ENCODE assay signal across 26 cellular contexts in genomic region chr5:131945551-131945882, GRCh38. TPM values are rescaled to one million over a fixed set of nuclear protein-coding genes. Genes with fewer than 3 reads are reported as not detected.
A peak's percentile ranks its signal among the peaks of the same experiment; 100 is the strongest.
DNase-seq lines count a peak whose midpoint lies in the region; ATAC-seq and TF ChIP-seq lines count a peak whose summit lies in the region.
"Had no signal": no experiment of that assay in that cellular context is flagged by ENCODE, and none has a peak within 500 bp of the region (broad histone marks: within the 10 kb centered on the region; RNA-seq: fewer than 3 reads in every experiment).

A gene with protein sequence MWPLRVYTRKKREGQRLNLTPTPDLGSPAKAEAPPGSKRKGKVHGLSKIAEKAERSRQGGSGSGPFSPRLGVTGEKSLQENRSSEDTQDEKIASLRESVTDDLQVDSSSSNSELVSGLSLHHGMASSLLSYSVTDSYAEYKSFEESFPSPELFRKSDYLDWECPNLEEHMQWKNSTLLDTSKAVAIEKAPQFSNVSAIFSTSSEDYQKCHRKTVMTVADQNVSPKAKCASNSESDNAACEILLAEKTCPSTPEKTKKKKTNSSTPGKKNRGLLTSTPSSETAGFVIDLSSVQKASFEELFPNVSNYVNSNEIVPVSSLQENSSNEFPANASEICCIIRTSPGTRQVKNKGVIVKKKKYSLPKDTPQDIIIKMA (minus strand): TSS chr5:131945663. CDS start chr5:131945505, 158 bp downstream.

- H3K79me1 ChIP-seq in IMR-90 (ENCODE audit: low read depth in 1 of 2, low read length in 2 of 2) (no peaks in the 10 kb centered on the region), mesenchymal stem cell (replicated peaks; ENCODE audit: low read length, poor library complexity, severe bottlenecking) (no peaks in the 10 kb centered on the region)

- in situ Hi-C loops in IMR-90 (cut with MboI; ENCODE audit: low sequenced_read_pairs) = no loop called here

- H2BK5ac ChIP-seq in IMR-90 (ENCODE audit: low read depth, low read length, poor library complexity, severe bottlenecking) = no peak within 1 kb of the TSS
- H2BK5ac ChIP-seq in mesenchymal stem cell (ENCODE audit: low read depth, low read length, poor library complexity, severe bottlenecking) = no peak within 1 kb of the TSS

- no peaks in the 10 kb centered on the region for H4K20me1 ChIP-seq in IMR-90 (ENCODE audit: insufficient read depth, low read length)
- H4K20me1 ChIP-seq in hepatocyte (ENCODE audit: insufficient read depth, poor library complexity, severe bottlenecking) = no peaks in the 10 kb centered on the region

- no peak for TF ChIP-seq POLR2A in IMR-90 (IDR thresholded peaks at IDR 0.05; ENCODE audit: low read depth, low read length)

- no peak within 1 kb of the TSS for H4K5ac ChIP-seq in IMR-90 (ENCODE audit: low read depth, low read length)

- no peaks in the 10 kb centered on the region for H3K9me1 ChIP-seq in IMR-90 (ENCODE audit: insufficient read depth, low read length)

- no peak within 1 kb of the TSS for H3K9ac ChIP-seq in IMR-90 (ENCODE audit: low read depth, low read length)
- no peak within 1 kb of the TSS for H3K9ac ChIP-seq in mesenchymal stem cell (ENCODE audit: low read length)
- H3K9ac ChIP-seq: SK-N-SH had no signal

- no peak within 1 kb of the TSS for H3K4ac ChIP-seq in IMR-90 (ENCODE audit: low read depth, low read length)
- no peak within 1 kb of the TSS for H3K4ac ChIP-seq in mesenchymal stem cell (ENCODE audit: low read depth in 1 of 2, low read length in 2 of 2)

- H3K36me3 ChIP-seq in IMR-90 (ENCODE audit: control insufficient read depth, insufficient read depth, low read length) (no peaks in the 10 kb centered on the region), mesenchymal stem cell (ENCODE audit: control insufficient read depth in 1 of 2, insufficient read depth in 2 of 2, low read depth in 1 of 2, low read length in 2 of 2) (no peaks in the 10 kb centered on the region), thoracic aorta (no peaks in the 10 kb centered on the region), hepatocyte (replicated peaks; ENCODE audit: insufficient read depth, low read depth) (no peaks in the 10 kb centered on the region)

- H3K36me3 Mint-ChIP-seq in activated naive CD4-positive, alpha-beta T cell treated with anti-CD3 and anti-CD28 coated beads for 36 hours (ENCODE audit: low read depth) = no peaks in the 10 kb centered on the region

- ATAC-seq in IMR-90 (ENCODE audit: low read depth) (no peak), thoracic aorta (ENCODE audit: insufficient number of reproducible peaks, low FRiP score, low read depth) (no peak), HG02870 (IDR thresholded peaks at IDR 0.05; ENCODE audit: unreplicated experiment) (no peak)
- ATAC-seq: HepG2, Panc1 had no signal

- H3K56ac ChIP-seq in IMR-90 (ENCODE audit: extremely low read depth, insufficient read depth, low read length) = no peak within 1 kb of the TSS

- no peak within 1 kb of the TSS for H2BK12ac ChIP-seq in mesenchymal stem cell (ENCODE audit: low read length in 2 of 2)

- H4K91ac ChIP-seq in IMR-90 (ENCODE audit: insufficient read depth, low read depth, low read length) (no peak within 1 kb of the TSS), mesenchymal stem cell (ENCODE audit: low read length) (peak within 1 kb of the TSS; percentile 15)

- H3K27me3 ChIP-seq in IMR-90 (ENCODE audit: control insufficient read depth, insufficient read depth, low read length) = no peaks in the 10 kb centered on the region; the same call in 1 of the 2 replicates
- peaks cover 0 to 5% of the 10 kb centered on the region in 2 experiments for H3K27me3 ChIP-seq in mesenchymal stem cell (ENCODE audit: control insufficient read depth in 1 of 2, insufficient read depth in 1 of 2, low read length in 2 of 2)
- H3K27me3 ChIP-seq in thoracic aorta (replicated peaks; ENCODE audit: insufficient read depth) = no peaks in the 10 kb centered on the region
- no peaks in the 10 kb centered on the region for H3K27me3 ChIP-seq in hepatocyte

- H2BK120ac ChIP-seq in IMR-90 (ENCODE audit: low read depth, low read length) (no peak within 1 kb of the TSS), mesenchymal stem cell (ENCODE audit: low read depth, low read length) (no peak within 1 kb of the TSS)

- intact Hi-C loops in activated naive CD4-positive, alpha-beta T cell treated with anti-CD3 and anti-CD28 coated beads for 36 hours (cut with micrococcal nuclease) = no loop called here
- intact Hi-C loops in IMR-90 (cut with micrococcal nuclease) = no loop called here

- H2AFZ ChIP-seq in IMR-90 (replicated peaks; ENCODE audit: low read length, poor library complexity) = peak within 1 kb of the TSS; percentile 33
- no peak within 1 kb of the TSS for H2AFZ ChIP-seq in mesenchymal stem cell (ENCODE audit: low read depth, low read length)
- no peak within 1 kb of the TSS for H2AFZ ChIP-seq in hepatocyte

- no peak within 1 kb of the TSS for H3K14ac ChIP-seq in IMR-90 (replicated peaks; ENCODE audit: low read depth, low read length)
- H3K14ac ChIP-seq in mesenchymal stem cell (ENCODE audit: low read length in 2 of 2) = no peak within 1 kb of the TSS

- peak within 1 kb of the TSS; percentile 55 for H2AK9ac ChIP-seq in IMR-90 (replicated peaks; ENCODE audit: low read depth, low read length, poor library complexity)

- H3K4me3 Mint-ChIP-seq in activated naive CD4-positive, alpha-beta T cell treated with anti-CD3 and anti-CD28 coated beads for 36 hours = peak within 1 kb of the TSS; percentile 10
- H3K4me3 Mint-ChIP-seq: H9, HFFc6 had no signal

- H2BK15ac ChIP-seq in IMR-90 (ENCODE audit: low read depth, low read length) = no peak within 1 kb of the TSS
- H2BK15ac ChIP-seq in mesenchymal stem cell (ENCODE audit: low read depth, poor library complexity, severe bottlenecking) = no peak within 1 kb of the TSS

- H3K27ac Mint-ChIP-seq in activated naive CD4-positive, alpha-beta T cell treated with anti-CD3 and anti-CD28 coated beads for 36 hours = peak within 1 kb of the TSS; percentile 8
- H3K27ac Mint-ChIP-seq: HFFc6 had no signal

- H4K8ac ChIP-seq in IMR-90 (ENCODE audit: low read depth in 2 of 2, low read length in 2 of 2) (no peak within 1 kb of the TSS), mesenchymal stem cell (ENCODE audit: low read length) (no peak within 1 kb of the TSS)

- CTCF ChIA-PET in activated naive CD4-positive, alpha-beta T cell treated with anti-CD3 and anti-CD28 coated beads for 36 hours (lab: Charles Lee) = no interaction called here
- CTCF ChIA-PET in IMR-90 (lab: Yijun Ruan, JAX) = no interaction called here

- dilution Hi-C loops in IMR-90 (cut with HindIII; ENCODE audit: low sequenced_read_pairs, unreplicated experiment) = no loop called here

- no peaks in the 10 kb centered on the region for H3K9me3 Mint-ChIP-seq in activated naive CD4-positive, alpha-beta T cell treated with anti-CD3 and anti-CD28 coated beads for 36 hours
- H3K9me3 Mint-ChIP-seq: H9, HFFc6 had no signal

- 77% methylated on average over 7 of the region's 22 CpGs; no CpG with 5 or more reads in 1 of the 2 experiments for WGBS in IMR-90 (ENCODE audit: extremely low coverage in 2 of 2, insufficient read length in 1 of 2), 2 experiments
- 96% methylated on average over 22 of the region's 22 CpGs for WGBS in mesenchymal stem cell
- 97% methylated on average over 22 of the region's 22 CpGs for WGBS in hepatocyte (ENCODE audit: low lambda C conversion rate, missing lambda C conversion rate)

- no peaks in the 10 kb centered on the region for H3K79me2 ChIP-seq in hepatocyte

- DNase-seq in activated naive CD4-positive, alpha-beta T cell treated with anti-CD3 and anti-CD28 coated beads for 36 hours = no peak
- no peak for DNase-seq in activated naive CD4-positive, alpha-beta T cell treated with anti-CD3 and anti-CD28 coated beads, Interleukin-2, amount 50 U/mL, for 16 hours
- no peak for DNase-seq in IMR-90
- no peak for DNase-seq in mesenchymal stem cell
- DNase-seq in thoracic aorta (ENCODE audit: low spot score) = no peak
- no peak for DNase-seq in hepatocyte (ENCODE audit: low spot score)
- DNase-seq: 8988T; AML-193; DMS79; HFFc6; KG1; NCI-H1092 treated with DMSO at 0.1 percent for 48 hours; NCI-H146; NCI-H2029; NCI-H226; NCI-H524; NCI-H774; NK-92 treated with Interleukin-12 subunit alpha and Interleukin-12 subunit beta, amount 100 ng/mL, for 24 hours; SIG-M5; SK-N-SH had no signal

- no TSS peak for BruUV-seq in IMR-90 (replicated peaks; lab: Mats Ljungman, UMichigan)

- TF ChIP-seq CTCF in IMR-90 (conservative IDR thresholded peaks at IDR 0.05; ENCODE audit: low read depth, low read length) (no peak), thoracic aorta (IDR thresholded peaks at IDR 0.05) (no peak), hepatocyte (IDR thresholded peaks at IDR 0.05; ENCODE audit: poor library complexity) (no peak)

- no peak within 1 kb of the TSS for H2BK20ac ChIP-seq in IMR-90 (ENCODE audit: low read depth, low read length)

- TF ChIP-seq RAD21 in IMR-90 (IDR thresholded peaks at IDR 0.05; ENCODE audit: low read length) = no peak

- no peaks in the 10 kb centered on the region for H3K9me3 ChIP-seq in IMR-90 (ENCODE audit: control insufficient read depth, insufficient read depth, low read length)
- no peaks in the 10 kb centered on the region for H3K9me3 ChIP-seq in mesenchymal stem cell (ENCODE audit: control insufficient read depth, low read length)
- H3K9me3 ChIP-seq in thoracic aorta = no peaks in the 10 kb centered on the region
- no peaks in the 10 kb centered on the region for H3K9me3 ChIP-seq in hepatocyte (ENCODE audit: low read depth)
- H3K9me3 ChIP-seq: SK-N-SH had no signal

- H3K4me1 ChIP-seq in IMR-90 (ENCODE audit: control insufficient read depth, insufficient read depth, low read length) (no peaks in the 10 kb centered on the region), mesenchymal stem cell (ENCODE audit: control insufficient read depth, insufficient read depth, low read depth, low read length) (no peaks in the 10 kb centered on the region), thoracic aorta (ENCODE audit: control insufficient read depth in 1 of 2, low read depth in 2 of 2) (no peaks in the 10 kb centered on the region), hepatocyte (ENCODE audit: insufficient read depth) (no peaks in the 10 kb centered on the region)

- H2AK5ac ChIP-seq in IMR-90 (ENCODE audit: low read depth, low read length) (no peak within 1 kb of the TSS), mesenchymal stem cell (ENCODE audit: low read length, severe bottlenecking) (no peak within 1 kb of the TSS)

- H3K4me3 ChIP-seq in IMR-90 (ENCODE audit: insufficient read depth, low read depth, low read length) (no peak within 1 kb of the TSS), mesenchymal stem cell (ENCODE audit: insufficient read depth in 1 of 2, low read depth in 1 of 2, low read length in 2 of 2) (no peak within 1 kb of the TSS), thoracic aorta (peak within 1 kb of the TSS; percentile 33), hepatocyte (no peak within 1 kb of the TSS)

- H3K23ac ChIP-seq in IMR-90 (ENCODE audit: low read depth, low read length) (no peak within 1 kb of the TSS), mesenchymal stem cell (ENCODE audit: low read length in 2 of 2) (no peak within 1 kb of the TSS)

- H3K18ac ChIP-seq in IMR-90 (ENCODE audit: low read depth, low read length) (no peak within 1 kb of the TSS), mesenchymal stem cell (ENCODE audit: low read depth in 1 of 2, low read length in 2 of 2) (no peak within 1 kb of the TSS)

- H3K4me1 Mint-ChIP-seq in activated naive CD4-positive, alpha-beta T cell treated with anti-CD3 and anti-CD28 coated beads for 36 hours (ENCODE audit: low read depth) = no peaks in the 10 kb centered on the region
- H3K4me1 Mint-ChIP-seq: H9 had no signal

- no peaks in the 10 kb centered on the region for H3K9me2 ChIP-seq in hepatocyte (replicated peaks; ENCODE audit: insufficient read depth)
- H3K9me2 ChIP-seq: SK-N-SH had no signal

- POLR2A ChIA-PET in IMR-90 (lab: Charles Lee; ENCODE audit: unreplicated experiment) = no interaction called here

- no peak within 1 kb of the TSS for H3K4me2 ChIP-seq in IMR-90 (ENCODE audit: low read depth, low read length)
- no peak within 1 kb of the TSS for H3K4me2 ChIP-seq in mesenchymal stem cell (ENCODE audit: low read length, poor library complexity, severe bottlenecking)
- H3K4me2 ChIP-seq in hepatocyte = no peak within 1 kb of the TSS
- H3K4me2 ChIP-seq: SK-N-SH had no signal

- no peaks in the 10 kb centered on the region for H3K27me3 Mint-ChIP-seq in activated naive CD4-positive, alpha-beta T cell treated with anti-CD3 and anti-CD28 coated beads for 36 hours (ENCODE audit: low read depth)

- no peak within 1 kb of the TSS for H3K27ac ChIP-seq in IMR-90 (ENCODE audit: insufficient read depth, low read length)
- H3K27ac ChIP-seq in mesenchymal stem cell (ENCODE audit: low read length, poor library complexity, severe bottlenecking) = no peak within 1 kb of the TSS
- H3K27ac ChIP-seq in thoracic aorta = no peak within 1 kb of the TSS
- no peak within 1 kb of the TSS for H3K27ac ChIP-seq in hepatocyte
- H3K27ac ChIP-seq: HL-60 had no signal

RNA-seq across cellular contexts. Expression of the gene that starts here (rescaled TPM):
- 1 to 10 TPM; 1.4 to 1.9 TPM for total RNA-seq in activated naive CD4-positive, alpha-beta T cell treated with anti-CD3 and anti-CD28 coated beads for 36 hours
- total RNA-seq in IMR-90 (2012; rRNA removed) = not detected in 2 replicates
- not detected in 2 replicates for polyA plus RNA-seq in IMR-90 (2012; rRNA removed)
- not detected in 2 replicates for polyA plus RNA-seq in IMR-90 (2012; cell fraction: cytosol; rRNA removed)
- not detected in 2 replicates for polyA plus RNA-seq in IMR-90 (2012; cell fraction: nucleus; rRNA removed; ENCODE audit: low replicate concordance)
- polyA plus RNA-seq in mesenchymal stem cell (2013, experiment 1 of 2) = not detected
- polyA plus RNA-seq in mesenchymal stem cell (2013, experiment 2 of 2) = not detected
- total RNA-seq in thoracic aorta = not detected
- total RNA-seq in hepatocyte = not detected in 2 replicates
- polyA plus RNA-seq in hepatocyte = not detected in 2 replicates
- total RNA-seq: H9, HepG2, HFFc6, HT-29 had no signal
- polyA plus RNA-seq: HepG2, SK-N-SH had no signal
